19 cellular contexts compared by ENCODE assay signal in genomic region chr16:56822966-56823739, GRCh38. TPM values are rescaled to one million over a fixed set of nuclear protein-coding genes. Genes with fewer than 3 reads are reported as not detected.
"Had no signal": no experiment of that assay in that cellular context is flagged by ENCODE, and none has a peak within 500 bp of the region (broad histone marks: within the 10 kb centered on the region; RNA-seq: fewer than 3 reads in every experiment).

No MANE protein-coding gene starts in this region.

- H3K4me1 ChIP-seq: heart left ventricle had no signal

- H3K27me3 ChIP-seq: heart left ventricle, upper lobe of left lung had no signal

- H3K4me3 ChIP-seq: heart left ventricle, lung, upper lobe of left lung had no signal

- H3K9me3 ChIP-seq: heart left ventricle, upper lobe of left lung had no signal

- ATAC-seq: activated CD4-positive, alpha-beta T cell treated with anti-CD3 and anti-CD28 coated beads for 36 hours; activated naive CD4-positive, alpha-beta T cell treated with anti-CD3 and anti-CD28 coated beads, Interleukin-2, amount 50 U/mL, for 72 hours; heart left ventricle; stimulated activated memory B cell treated with anti-CD40 and anti-IgM and Interleukin-4, amounts not matched to agents 10 μg/mL and 1 μg/mL and 100 μg/mL, for 72 hours had no signal

- DNase-seq: activated CD4-positive, alpha-beta memory T cell treated with anti-CD3 and anti-CD28 coated beads, Interleukin-2, amount 10 ng/mL, durations not matched to agents 7 days and 5 days; activated CD4-positive, alpha-beta T cell treated with anti-CD3 and anti-CD28 coated beads for 36 hours; activated gamma-delta T cell; activated T-cell treated with anti-CD3 and anti-CD28 coated beads, Interleukin-2, amount 50 U/mL, for 48 hours; amniotic stem cell; effector memory CD4-positive, alpha-beta T cell; heart left ventricle; left colon; posterior cingulate gyrus; stimulated activated CD4-positive, alpha-beta T cell treated with anti-CD3 and anti-CD28 coated beads, Interleukin-2, amount 100 ng/mL, for 48 hours; upper lobe of left lung; WERI-Rb-1 had no signal

- H3K27ac ChIP-seq: epithelial cell of prostate, heart left ventricle, upper lobe of left lung, WERI-Rb-1 had no signal

RNA-seq across cellular contexts. Expression of gene SLC12A3, which starts 41.9 kb away (rescaled TPM):
- total RNA-seq: activated CD4-positive, alpha-beta memory T cell treated with anti-CD3 and anti-CD28 coated beads, Interleukin-2, amount 10 ng/mL, durations not matched to agents 7 days and 5 days; activated CD4-positive, alpha-beta T cell treated with anti-CD3 and anti-CD28 coated beads for 36 hours; activated naive CD4-positive, alpha-beta T cell treated with anti-CD3 and anti-CD28 coated beads, Interleukin-2, amount 50 U/mL, for 72 hours; fibroblast of lung; frontal cortex; lung; skeletal muscle tissue had no signal
